Comparison of ENCODE assay signal across 9 cellular contexts in genomic region chr1:21325731-21326387, GRCh38. TPM values are rescaled to one million over a fixed set of nuclear protein-coding genes. Genes with fewer than 3 reads are reported as not detected.
DNase-seq lines count a peak whose midpoint lies in the region; ATAC-seq and TF ChIP-seq lines count a peak whose summit lies in the region.
"Had no signal": no experiment of that assay in that cellular context is flagged by ENCODE, and none has a peak within 500 bp of the region (broad histone marks: within the 10 kb centered on the region; RNA-seq: fewer than 3 reads in every experiment).

No MANE protein-coding gene starts in this region.

- H3K27me3 ChIP-seq in GM23338 (ENCODE audit: insufficient read depth) (no peaks in the 10 kb centered on the region), right atrium auricular region (no peaks in the 10 kb centered on the region), gastrocnemius medialis (no peaks in the 10 kb centered on the region), WERI-Rb-1 (ENCODE audit: insufficient read depth, low read depth, severe bottlenecking) (no peaks in the 10 kb centered on the region)

- peaks cover 92% of the 10 kb centered on the region for H3K4me1 Mint-ChIP-seq in GM23338
- peaks cover 79% of the 10 kb centered on the region for H3K4me1 Mint-ChIP-seq in activated T-helper 1 cell treated with anti-CD3 and anti-CD28 coated beads, Interleukin-12 subunit alpha, Interleukin-12 subunit beta, Interleukin-2, Interleukin-4 antibody, amounts not matched to agents 30 ng/mL and 10 ng/mL and 1 ng/mL, durations not matched to agents 14 hours and 24 hours and 36 hours (ENCODE audit: low read depth)

- peak overlapping the region; percentile 43 for H3K4me2 ChIP-seq in GM23338

- H3K4me1 ChIP-seq in GM23338 (ENCODE audit: insufficient read depth) (peaks cover 82% of the 10 kb centered on the region), right atrium auricular region (peaks cover 5 to 71% of the 10 kb centered on the region in 2 donors), gastrocnemius medialis (peaks cover 22 to 53% of the 10 kb centered on the region in 2 donors)

- H2AFZ ChIP-seq in GM23338 = no peak overlapping the region

- DNase-seq in GM23338 (ENCODE audit: low spot score) (no peak), right atrium auricular region (ENCODE audit: low spot score) (no peak), gastrocnemius medialis (no peak), WERI-Rb-1 (no peak), DMS79 (lab: John Stamatoyannopoulos, UW) (no peak), NCI-H526 (lab: John Stamatoyannopoulos, UW) (no peak), T-helper 9 cell (no peak)
- DNase-seq in activated T-helper 1 cell treated with anti-CD3 and anti-CD28 coated beads, Interleukin-12 subunit alpha, Interleukin-12 subunit beta, Interleukin-2, Interleukin-4 antibody, amounts not matched to agents 30 ng/mL and 10 ng/mL and 1 ng/mL, durations not matched to agents 14 hours and 24 hours and 36 hours (ENCODE audit: low spot score) = no peak
- DNase-seq: GOT3 had no signal

- H4K20me1 ChIP-seq in GM23338 (replicated peaks; ENCODE audit: insufficient read depth) = no peaks in the 10 kb centered on the region

- H3K36me3 Mint-ChIP-seq in GM23338 (ENCODE audit: low read depth) = peaks cover 8% of the 10 kb centered on the region; the same call in 2 of the 3 replicates
- H3K36me3 Mint-ChIP-seq in activated T-helper 1 cell treated with anti-CD3 and anti-CD28 coated beads, Interleukin-12 subunit alpha, Interleukin-12 subunit beta, Interleukin-2, Interleukin-4 antibody, amounts not matched to agents 30 ng/mL and 10 ng/mL and 1 ng/mL, durations not matched to agents 14 hours and 24 hours and 36 hours (ENCODE audit: low read depth) = peaks cover 31% of the 10 kb centered on the region

- H3K9me3 Mint-ChIP-seq in GM23338 = no peaks in the 10 kb centered on the region
- H3K9me3 Mint-ChIP-seq in activated T-helper 1 cell treated with anti-CD3 and anti-CD28 coated beads, Interleukin-12 subunit alpha, Interleukin-12 subunit beta, Interleukin-2, Interleukin-4 antibody, amounts not matched to agents 30 ng/mL and 10 ng/mL and 1 ng/mL, durations not matched to agents 14 hours and 24 hours and 36 hours = no peaks in the 10 kb centered on the region

- peaks cover 14% of the 10 kb centered on the region for H3K27me3 Mint-ChIP-seq in GM23338 (ENCODE audit: insufficient read depth, low read depth, poor library complexity)
- peaks cover 2% of the 10 kb centered on the region for H3K27me3 Mint-ChIP-seq in activated T-helper 1 cell treated with anti-CD3 and anti-CD28 coated beads, Interleukin-12 subunit alpha, Interleukin-12 subunit beta, Interleukin-2, Interleukin-4 antibody, amounts not matched to agents 30 ng/mL and 10 ng/mL and 1 ng/mL, durations not matched to agents 14 hours and 24 hours and 36 hours (ENCODE audit: insufficient read depth)

- H3K27ac Mint-ChIP-seq in GM23338 = peak overlapping the region; percentile 92; the same call in 1 of the 2 replicates
- H3K27ac Mint-ChIP-seq in activated T-helper 1 cell treated with anti-CD3 and anti-CD28 coated beads, Interleukin-12 subunit alpha, Interleukin-12 subunit beta, Interleukin-2, Interleukin-4 antibody, amounts not matched to agents 30 ng/mL and 10 ng/mL and 1 ng/mL, durations not matched to agents 14 hours and 24 hours and 36 hours = peak overlapping the region; percentile 95

- in situ Hi-C loops in gastrocnemius medialis (cut with MboI; ENCODE audit: low sequenced_read_pairs in 4 of 4) = no loop called here

- no peak for TF ChIP-seq POLR2A in gastrocnemius medialis (IDR thresholded peaks at IDR 0.05)

- no peaks in the 10 kb centered on the region for H3K9me2 ChIP-seq in GM23338 (ENCODE audit: insufficient read depth)

- H3K4me3 ChIP-seq in GM23338 (no peak overlapping the region), right atrium auricular region (no peak overlapping the region), gastrocnemius medialis (no peak overlapping the region), WERI-Rb-1 (ENCODE audit: low read depth, low read length) (no peak overlapping the region)

- H3K27ac ChIP-seq in GM23338 (ENCODE audit: low read depth) (no peak overlapping the region), right atrium auricular region (peak overlapping the region; percentile 88 to 94), gastrocnemius medialis (peak overlapping the region; percentile 76 to 82 (median 80)), WERI-Rb-1 (no peak overlapping the region)

- TF ChIP-seq CTCF in GM23338 (conservative IDR thresholded peaks at IDR 0.05; ENCODE audit: low read depth in 2 of 2) (0 out of 4 replicates have a peak, but pooled peaks of 1 of the 2 experiments have one; percentile 2), right atrium auricular region (IDR thresholded peaks at IDR 0.05) (no peak), gastrocnemius medialis (IDR thresholded peaks at IDR 0.05 in 4 of 5, conservative IDR thresholded peaks at IDR 0.05 in 1 of 5) (no peak), WERI-Rb-1 (IDR thresholded peaks at IDR 0.05; ENCODE audit: low read depth, low read length) (no peak)

- peaks cover 19% of the 10 kb centered on the region for H3K79me2 ChIP-seq in GM23338 (replicated peaks; ENCODE audit: insufficient read depth)

- 0 out of 2 replicates have a peak, but pooled peaks cover 4% of the 10 kb centered on the region for H3F3A ChIP-seq in GM23338 (replicated peaks; ENCODE audit: low read depth)

- H3K36me3 ChIP-seq in GM23338 (ENCODE audit: insufficient read depth) (no peaks in the 10 kb centered on the region), right atrium auricular region (no peaks in the 10 kb centered on the region), gastrocnemius medialis (no peaks in the 10 kb centered on the region), WERI-Rb-1 (no peaks in the 10 kb centered on the region; the same call in 1 of the 2 replicates)

- intact Hi-C loops in activated T-helper 1 cell treated with anti-CD3 and anti-CD28 coated beads, Interleukin-12 subunit alpha, Interleukin-12 subunit beta, Interleukin-2, Interleukin-4 antibody, amounts not matched to agents 30 ng/mL and 10 ng/mL and 1 ng/mL, durations not matched to agents 14 hours and 24 hours and 36 hours (cut with micrococcal nuclease) = loop anchor here (2.0 to 10.0 kb wide), 2 partner anchors 37 to 449 kb away; no protein-coding TSS in a partner anchor
- intact Hi-C loops in gastrocnemius medialis (cut with DNase I; ENCODE audit: low total_unique reads) = loop anchor here (2.0 kb wide), 1 partner anchor 13 kb away; no protein-coding TSS in a partner anchor

- H3K4me3 Mint-ChIP-seq in GM23338 = peak overlapping the region; percentile 11; the same call in 1 of the 3 replicates
- H3K4me3 Mint-ChIP-seq in activated T-helper 1 cell treated with anti-CD3 and anti-CD28 coated beads, Interleukin-12 subunit alpha, Interleukin-12 subunit beta, Interleukin-2, Interleukin-4 antibody, amounts not matched to agents 30 ng/mL and 10 ng/mL and 1 ng/mL, durations not matched to agents 14 hours and 24 hours and 36 hours = peak overlapping the region; percentile 71

- H3K9me3 ChIP-seq in right atrium auricular region = no peaks in the 10 kb centered on the region
- no peaks in the 10 kb centered on the region for H3K9me3 ChIP-seq in gastrocnemius medialis
- no peaks in the 10 kb centered on the region for H3K9me3 ChIP-seq in WERI-Rb-1 (ENCODE audit: severe bottlenecking)

- ATAC-seq in GM23338 (peak; percentile 7; the same call in 2 of the 3 replicates), gastrocnemius medialis (no peak)

TF ChIP-seq in GM23338, 12 proteins besides CTCF, POLR2A, EP300 and RAD21 (continues in another document):
- TF ChIP-seq ETS1 (IDR thresholded peaks at IDR 0.05) (no peak), EZH2phosphoT487 (IDR thresholded peaks at IDR 0.05; ENCODE audit: unreplicated experiment) (no peak), NANOG (IDR thresholded peaks at IDR 0.05; ENCODE audit: borderline replicate concordance) (no peak), REST (IDR thresholded peaks at IDR 0.05; ENCODE audit: unreplicated experiment) (no peak)

RNA-seq across cellular contexts. Expression of gene ECE1, which starts 35.6 kb away (rescaled TPM):
- 45.0 and 48.0 TPM in 2 replicates for total RNA-seq in GM23338 (2014; rRNA removed; shearing (Covaris generic))
- 10.4 and 11.0 TPM in 2 replicates for polyA plus RNA-seq in GM23338 (2016; fragmentation: Nextera tagmentation; extraction: Ambion mirVana)
- total RNA-seq in activated T-helper 1 cell treated with anti-CD3 and anti-CD28 coated beads, Interleukin-12 subunit alpha, Interleukin-12 subunit beta, Interleukin-2, Interleukin-4 antibody, amounts not matched to agents 30 ng/mL and 10 ng/mL and 1 ng/mL, durations not matched to agents 14 hours and 24 hours and 36 hours = 139 and 140 TPM in 2 replicates
- total RNA-seq in right atrium auricular region = 100 to 1,000 TPM in 1 of 2 donors, 10 to 100 TPM in 1; 83.7 to 152 TPM
- total RNA-seq in gastrocnemius medialis = 10 to 100 TPM; 17.1 to 39.9 (median 26.7) TPM

Comparison
In these comparisons a context has a peak if more than half of its experiments do, and no peak if none do; other contexts are left out.
1. H3K27ac ChIP-seq: peak in right atrium auricular region (2 of 2) and gastrocnemius medialis (4 of 4); none in GM23338 (single experiment) and WERI-Rb-1 (single experiment).